1 cellular context compared by ENCODE assay signal in genomic region chr6:44271914-44272313, GRCh38.
TF ChIP-seq lines count a peak whose summit lies in the region.

No MANE protein-coding gene starts in this region.

TF ChIP-seq in H1, 55 proteins besides CTCF, POLR2A, EP300 and RAD21:
- TF ChIP-seq CHD7 (IDR thresholded peaks at IDR 0.05; ENCODE audit: insufficient replicate concordance, low read length) = no peak
- TF ChIP-seq NANOG (IDR thresholded peaks at IDR 0.05; ENCODE audit: insufficient read depth, low read depth, low read length, poor library complexity, severe bottlenecking) = no peak
- no peak for TF ChIP-seq BCL11A (IDR thresholded peaks at IDR 0.05; ENCODE audit: low read depth in 2 of 2, low read length in 2 of 2)
- no peak for TF ChIP-seq MAFK (IDR thresholded peaks at IDR 0.05; ENCODE audit: low read depth, low read length)
- TF ChIP-seq CHD1 (IDR thresholded peaks at IDR 0.05; ENCODE audit: low read depth, low read length) = no peak
- TF ChIP-seq EZH2 (IDR thresholded peaks at IDR 0.05; ENCODE audit: low read depth, low read length, severe bottlenecking) = no peak
